ENCODE assay signal across 8 cellular contexts in the genomic region with DNA sequence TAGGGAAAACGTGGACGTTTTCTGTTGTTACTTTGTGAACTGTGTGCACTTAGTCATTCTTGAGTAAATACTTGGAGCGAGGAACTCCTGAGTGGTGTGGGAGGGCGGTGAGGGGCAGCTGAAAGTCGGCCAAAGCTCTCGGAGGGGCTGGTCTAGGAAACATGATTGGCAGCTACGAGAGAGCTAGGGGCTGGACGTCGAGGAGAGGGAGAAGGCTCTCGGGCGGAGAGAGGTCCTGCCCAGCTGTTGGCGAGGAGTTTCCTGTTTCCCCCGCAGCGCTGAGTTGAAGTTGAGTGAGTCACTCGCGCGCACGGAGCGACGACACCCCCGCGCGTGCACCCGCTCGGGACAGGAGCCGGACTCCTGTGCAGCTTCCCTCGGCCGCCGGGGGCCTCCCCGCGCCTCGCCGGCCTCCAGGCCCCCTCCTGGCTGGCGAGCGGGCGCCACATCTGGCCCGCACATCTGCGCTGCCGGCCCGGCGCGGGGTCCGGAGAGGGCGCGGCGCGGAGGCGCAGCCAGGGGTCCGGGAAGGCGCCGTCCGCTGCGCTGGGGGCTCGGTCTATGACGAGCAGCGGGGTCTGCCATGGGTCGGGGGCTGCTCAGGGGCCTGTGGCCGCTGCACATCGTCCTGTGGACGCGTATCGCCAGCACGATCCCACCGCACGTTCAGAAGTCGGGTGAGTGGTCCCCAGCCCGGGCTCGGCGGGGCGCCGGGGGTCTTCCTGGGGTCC. TPM values are rescaled to one million over a fixed set of nuclear protein-coding genes. Genes with fewer than 3 reads are reported as not detected.
A peak's percentile ranks its signal among the peaks of the same experiment; 100 is the strongest.
DNase-seq lines count a peak whose midpoint lies in the region; ATAC-seq lines count a peak whose summit lies in the region.

TSS of gene TGFBR2 (plus strand) at position 301 of the 731 bp plus-strand sequence. CDS start at position 584, 283 bp downstream.

- peak within 1 kb of the TSS; percentile 99 for H3K27ac Mint-ChIP-seq in activated CD4-positive, alpha-beta T cell treated with anti-CD3 and anti-CD28 coated beads, Interleukin-2, amount 10 ng/mL, durations not matched to agents 7 days and 5 days
- H3K27ac Mint-ChIP-seq in dendritic cell treated with granulocyte-macrophage colony-stimulating factor and Interleukin-4, amounts not matched to agents 40 ng/mL and 50 ng/mL, for 4 days = peak within 1 kb of the TSS; percentile 92

- peaks cover 63% of the 10 kb centered on the region for H3K4me1 Mint-ChIP-seq in activated CD4-positive, alpha-beta T cell treated with anti-CD3 and anti-CD28 coated beads, Interleukin-2, amount 10 ng/mL, durations not matched to agents 7 days and 5 days
- peaks cover 59% of the 10 kb centered on the region for H3K4me1 Mint-ChIP-seq in dendritic cell treated with granulocyte-macrophage colony-stimulating factor and Interleukin-4, amounts not matched to agents 40 ng/mL and 50 ng/mL, for 4 days (ENCODE audit: low read depth)

- H3K9me3 Mint-ChIP-seq in activated CD4-positive, alpha-beta T cell treated with anti-CD3 and anti-CD28 coated beads, Interleukin-2, amount 10 ng/mL, durations not matched to agents 7 days and 5 days = no peaks in the 10 kb centered on the region
- no peaks in the 10 kb centered on the region for H3K9me3 Mint-ChIP-seq in dendritic cell treated with granulocyte-macrophage colony-stimulating factor and Interleukin-4, amounts not matched to agents 40 ng/mL and 50 ng/mL, for 4 days

- peak within 1 kb of the TSS; percentile 92 for H3K4me3 Mint-ChIP-seq in activated CD4-positive, alpha-beta T cell treated with anti-CD3 and anti-CD28 coated beads, Interleukin-2, amount 10 ng/mL, durations not matched to agents 7 days and 5 days
- H3K4me3 Mint-ChIP-seq in dendritic cell treated with granulocyte-macrophage colony-stimulating factor and Interleukin-4, amounts not matched to agents 40 ng/mL and 50 ng/mL, for 4 days = peak within 1 kb of the TSS; percentile 95

- intact Hi-C loops in dendritic cell treated with granulocyte-macrophage colony-stimulating factor and Interleukin-4, amounts not matched to agents 40 ng/mL and 50 ng/mL, for 4 days (cut with micrococcal nuclease) = loop anchor here (2.0 to 10.0 kb wide), 3 partner anchors 52 to 382 kb away; no protein-coding TSS in a partner anchor

- H3K27me3 Mint-ChIP-seq in activated CD4-positive, alpha-beta T cell treated with anti-CD3 and anti-CD28 coated beads, Interleukin-2, amount 10 ng/mL, durations not matched to agents 7 days and 5 days = no peaks in the 10 kb centered on the region
- no peaks in the 10 kb centered on the region for H3K27me3 Mint-ChIP-seq in dendritic cell treated with granulocyte-macrophage colony-stimulating factor and Interleukin-4, amounts not matched to agents 40 ng/mL and 50 ng/mL, for 4 days

- POLR2A ChIA-PET in activated CD4-positive, alpha-beta T cell treated with anti-CD3 and anti-CD28 coated beads, Interleukin-2, amount 10 ng/mL, durations not matched to agents 7 days and 5 days (lab: Charles Lee) = interaction anchor here (0.6 to 1.0 kb wide), 2 partner anchors 11 to 29 kb away, joined by 4 to 11 read pairs; no protein-coding TSS in a partner anchor

- ATAC-seq in HG02970 (IDR thresholded peaks at IDR 0.05; ENCODE audit: low FRiP score, unreplicated experiment) = peak; percentile 76
- ATAC-seq in left lobe of liver = peak; percentile 89

- H3K36me3 Mint-ChIP-seq in activated CD4-positive, alpha-beta T cell treated with anti-CD3 and anti-CD28 coated beads, Interleukin-2, amount 10 ng/mL, durations not matched to agents 7 days and 5 days (ENCODE audit: low read depth) = peaks cover 33% of the 10 kb centered on the region
- H3K36me3 Mint-ChIP-seq in dendritic cell treated with granulocyte-macrophage colony-stimulating factor and Interleukin-4, amounts not matched to agents 40 ng/mL and 50 ng/mL, for 4 days (ENCODE audit: low read depth) = peaks cover 23% of the 10 kb centered on the region

- CTCF ChIA-PET in activated CD4-positive, alpha-beta T cell treated with anti-CD3 and anti-CD28 coated beads, Interleukin-2, amount 10 ng/mL, durations not matched to agents 7 days and 5 days (lab: Charles Lee) = interaction anchor here (0.7 to 2.6 kb wide), 10 partner anchors 9 to 380 kb away, joined by 3 to 16 read pairs (median 4); no protein-coding TSS in a partner anchor

- peak; percentile 65 for DNase-seq in NCI-H345 (lab: John Stamatoyannopoulos, UW)
- DNase-seq in NCI-H345 treated with DMSO at 0.1 percent for 48 hours (lab: John Stamatoyannopoulos, UW; ENCODE audit: unreplicated experiment) = no peak
- DNase-seq in NCI-H460 (ENCODE audit: extremely low read depth, low read depth) = peak; percentile 75
- peak; percentile 84 for DNase-seq in activated CD4-positive, alpha-beta T cell treated with anti-CD3 and anti-CD28 coated beads, Interleukin-2, amount 10 ng/mL, durations not matched to agents 7 days and 5 days
- DNase-seq in left lobe of liver (ENCODE audit: low spot score) = peak; percentile 95
- DNase-seq in stimulated activated CD4-positive, alpha-beta T cell treated with anti-CD3 and anti-CD28 coated beads, Interleukin-2, amount 100 ng/mL, for 4 hours (ENCODE audit: low read depth) = peak; percentile 83

RNA-seq across cellular contexts. Expression of gene TGFBR2, which starts in this region (rescaled TPM):
- total RNA-seq in NCI-H460 (2014; rRNA removed; shearing (Covaris generic)) = 5.9 and 7.2 TPM in 2 replicates
- polyA plus RNA-seq in NCI-H460 (2014; cell fraction: nucleus; rRNA removed) = 2.5 TPM in 2 replicates
- 10 to 100 TPM; 74.4 to 77.8 TPM for total RNA-seq in activated CD4-positive, alpha-beta T cell treated with anti-CD3 and anti-CD28 coated beads, Interleukin-2, amount 10 ng/mL, durations not matched to agents 7 days and 5 days
- total RNA-seq in left lobe of liver = 26.9 TPM
